In the genomic region with DNA sequence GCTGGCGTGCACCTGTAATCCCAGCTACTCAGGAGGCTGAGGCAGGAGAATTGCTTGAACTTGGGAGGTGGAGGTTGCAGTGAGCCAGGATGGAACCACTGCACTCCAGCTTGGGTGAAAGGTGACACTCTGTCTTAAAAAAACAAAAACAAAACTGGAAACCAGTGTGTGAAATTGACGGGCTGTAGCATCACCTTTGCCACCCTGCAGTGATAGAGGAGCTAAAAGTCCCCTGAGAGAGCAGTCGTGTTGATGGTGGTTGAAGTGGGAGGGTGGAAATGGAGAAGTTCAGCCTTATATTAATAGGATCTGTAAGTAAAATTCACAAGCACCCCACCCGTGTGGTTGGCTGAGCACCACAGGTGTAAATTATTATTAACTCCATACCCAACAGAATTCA, we compare ENCODE assay signal across 8 cellular contexts. TPM values are rescaled to one million over a fixed set of nuclear protein-coding genes. Genes with fewer than 3 reads are reported as not detected.
DNase-seq lines count a peak whose midpoint lies in the region; ATAC-seq and TF ChIP-seq lines count a peak whose summit lies in the region.
"Not testable (repeated sequence)": the region's sequence is repeated elsewhere in the genome, so short reads cannot be mapped to it uniquely, and the experiment has no call there.

No MANE protein-coding gene starts in this region.

- H2AFZ ChIP-seq in OCI-LY1 (ENCODE audit: low read length) = not testable (repeated sequence)

- H3K4me2 ChIP-seq in BLaER1 (peak overlapping the region; percentile 56), OCI-LY1 (ENCODE audit: low read length) (peak overlapping the region; percentile 55; the same call in 1 of the 2 replicates)

- peak overlapping the region; percentile 89 to 94 for H3K27ac Mint-ChIP-seq in effector memory CD8-positive, alpha-beta T cell
- H3K27ac Mint-ChIP-seq in natural killer cell = peak overlapping the region; percentile 100

- H3K27me3 ChIP-seq in BLaER1; OCI-LY1 (ENCODE audit: insufficient read depth, low read length): not testable (repeated sequence)

- H3K4me3 ChIP-seq in BLaER1; GM12865 (ENCODE audit: low read depth, low read length): not testable (repeated sequence)
- H3K4me3 ChIP-seq in OCI-LY1 (ENCODE audit: low read depth, low read length, poor library complexity, severe bottlenecking) = peak overlapping the region; percentile 33

- not testable (repeated sequence) for H3K9me2 ChIP-seq in OCI-LY1 (ENCODE audit: low read depth, low read length)

- not testable (repeated sequence) for H3K9me3 Mint-ChIP-seq in effector memory CD8-positive, alpha-beta T cell; natural killer cell

- not testable (repeated sequence) for H3K79me2 ChIP-seq in OCI-LY1 (ENCODE audit: insufficient read depth, low read length)

- peaks cover 36% of the 10 kb centered on the region for H3K36me3 ChIP-seq in BLaER1
- H3K36me3 ChIP-seq in OCI-LY1 (ENCODE audit: insufficient read depth, low read length) = not testable (repeated sequence)

- not testable (repeated sequence) for H3K27me3 Mint-ChIP-seq in effector memory CD8-positive, alpha-beta T cell; natural killer cell (ENCODE audit: low read depth in 2 of 2)

- H3K4me1 ChIP-seq in BLaER1 (peaks cover 40% of the 10 kb centered on the region), OCI-LY1 (ENCODE audit: insufficient read depth, low read length, severe bottlenecking) (peaks cover 81% of the 10 kb centered on the region)

- H3K9ac ChIP-seq in BLaER1 = not testable (repeated sequence)
- H3K9ac ChIP-seq in OCI-LY1 (ENCODE audit: low read length) = peak overlapping the region; percentile 4; the same call in 1 of the 2 replicates

- ATAC-seq in GM18858 (IDR thresholded peaks at IDR 0.05; ENCODE audit: unreplicated experiment) (peak; percentile 40), GM21447 (IDR thresholded peaks at IDR 0.05; ENCODE audit: unreplicated experiment) (peak; percentile 69), HG03066 (IDR thresholded peaks at IDR 0.05; ENCODE audit: low read depth, unreplicated experiment) (peak; percentile 66), natural killer cell (peak; percentile 54 to 93 (median 79))
- peak; percentile 97 for ATAC-seq in effector memory CD8-positive, alpha-beta T cell (replicated peaks)

- not testable (repeated sequence) for H3K27ac ChIP-seq in BLaER1
- H3K27ac ChIP-seq in OCI-LY1 (ENCODE audit: low read depth, low read length, poor library complexity, severe bottlenecking) = peak overlapping the region; percentile 91

- H3F3A ChIP-seq in OCI-LY1 (ENCODE audit: insufficient read depth, low read length) = not testable (repeated sequence)

- not testable (repeated sequence) for H3K9me3 ChIP-seq in BLaER1; OCI-LY1 (ENCODE audit: low read length)

- H4K20me1 ChIP-seq in BLaER1; OCI-LY1 (ENCODE audit: insufficient read depth, low read length): not testable (repeated sequence)

- peak; percentile 43 for DNase-seq in GM12865 (ENCODE audit: low read depth)
- DNase-seq in effector memory CD8-positive, alpha-beta T cell; natural killer cell: not testable (repeated sequence)

- intact Hi-C loops in natural killer cell (cut with micrococcal nuclease) = loop anchor here (1.0 kb wide), 1 partner anchor 10 kb away; no protein-coding TSS in a partner anchor

- peak overlapping the region; percentile 37 to 41 for H3K4me3 Mint-ChIP-seq in effector memory CD8-positive, alpha-beta T cell
- H3K4me3 Mint-ChIP-seq in natural killer cell = peak overlapping the region; percentile 63

- not testable (repeated sequence) for TF ChIP-seq CTCF in GM12865 (IDR thresholded peaks at IDR 0.05; ENCODE audit: insufficient read depth, low read depth, low read length, missing control alignments); OCI-LY1 (IDR thresholded peaks at IDR 0.05; ENCODE audit: low read length); natural killer cell (IDR thresholded peaks at IDR 0.05)

- peaks cover 14% of the 10 kb centered on the region for H3K36me3 Mint-ChIP-seq in effector memory CD8-positive, alpha-beta T cell (ENCODE audit: insufficient read depth)
- not testable (repeated sequence) for H3K36me3 Mint-ChIP-seq in natural killer cell

- H3K4me1 Mint-ChIP-seq in effector memory CD8-positive, alpha-beta T cell (ENCODE audit: low read depth in 2 of 2) = peaks cover 26 to 30% of the 10 kb centered on the region in 2 donors
- peaks cover 65 to 67% of the 10 kb centered on the region in 2 donors for H3K4me1 Mint-ChIP-seq in natural killer cell

RNA-seq across cellular contexts. Expression of a gene that starts 22.8 kb away (rescaled TPM):
- total RNA-seq in natural killer cell = 100 to 1,000 TPM in 2 of 3 donors, 10 to 100 TPM in 1; 87.0 to 131 (median 107) TPM

Comparison
In these comparisons a context has a peak if more than half of its experiments do, and no peak if none do; other contexts are left out.
1. ATAC-seq: peak in every context shown above with its lines; median percentile 97 in effector memory CD8-positive, alpha-beta T cell; 79 in natural killer cell; 69 in GM21447; 66 in HG03066; 40 in GM18858.